8 cellular contexts compared by ENCODE assay signal in genomic region chr2:178761759-178762371, GRCh38. TPM values are rescaled to one million over a fixed set of nuclear protein-coding genes. Genes with fewer than 3 reads are reported as not detected.
A peak's percentile ranks its signal among the peaks of the same experiment; 100 is the strongest.
DNase-seq lines count a peak whose midpoint lies in the region; ATAC-seq and TF ChIP-seq lines count a peak whose summit lies in the region.

No MANE protein-coding gene starts in this region.

- H3K27ac ChIP-seq in hepatocyte = no peak overlapping the region

- no peak overlapping the region for H3K4me3 Mint-ChIP-seq in activated CD4-positive, alpha-beta memory T cell treated with anti-CD3 and anti-CD28 coated beads for 36 hours

- 6% methylated on average over 2 of the region's 2 CpGs for WGBS in hepatocyte (ENCODE audit: low lambda C conversion rate, missing lambda C conversion rate)

- no peak overlapping the region for H2AFZ ChIP-seq in hepatocyte

- H4K20me1 ChIP-seq in hepatocyte (ENCODE audit: insufficient read depth, poor library complexity, severe bottlenecking) = no peaks in the 10 kb centered on the region

- H3K79me2 ChIP-seq in hepatocyte = no peaks in the 10 kb centered on the region

- no peaks in the 10 kb centered on the region for H3K36me3 Mint-ChIP-seq in activated CD4-positive, alpha-beta memory T cell treated with anti-CD3 and anti-CD28 coated beads for 36 hours

- H3K27me3 Mint-ChIP-seq in activated CD4-positive, alpha-beta memory T cell treated with anti-CD3 and anti-CD28 coated beads for 36 hours = no peaks in the 10 kb centered on the region

- H3K27me3 ChIP-seq in hepatocyte = no peaks in the 10 kb centered on the region

- intact Hi-C loops in activated CD4-positive, alpha-beta memory T cell treated with anti-CD3 and anti-CD28 coated beads for 36 hours (cut with micrococcal nuclease) = loop anchor here (1.0 to 10.0 kb wide), 5 partner anchors 152 to 989 kb away; partner anchors contain the start of gene FKBP7

- no peaks in the 10 kb centered on the region for H3K9me3 ChIP-seq in hepatocyte (ENCODE audit: low read depth)

- ATAC-seq in HG02763 (IDR thresholded peaks at IDR 0.05; ENCODE audit: unreplicated experiment) (peak; percentile 69), HG03521 (IDR thresholded peaks at IDR 0.05; ENCODE audit: unreplicated experiment) (no peak)

- H3K4me1 Mint-ChIP-seq in activated CD4-positive, alpha-beta memory T cell treated with anti-CD3 and anti-CD28 coated beads for 36 hours (ENCODE audit: low read depth) = no peaks in the 10 kb centered on the region

- H3K27ac Mint-ChIP-seq in activated CD4-positive, alpha-beta memory T cell treated with anti-CD3 and anti-CD28 coated beads for 36 hours = no peak overlapping the region

- H3K9me3 Mint-ChIP-seq in activated CD4-positive, alpha-beta memory T cell treated with anti-CD3 and anti-CD28 coated beads for 36 hours = no peaks in the 10 kb centered on the region

- DNase-seq in AG09309 (ENCODE audit: low read depth) = peak; percentile 8
- peak; percentile 25 for DNase-seq in GM10248 (ENCODE audit: extremely low spot score)
- peak; percentile 40 for DNase-seq in NCI-H2029 (lab: John Stamatoyannopoulos, UW)
- peak; percentile 9 for DNase-seq in activated CD4-positive, alpha-beta memory T cell treated with anti-CD3 and anti-CD28 coated beads for 36 hours
- DNase-seq in hepatocyte (ENCODE audit: low spot score) = peak; percentile 77
- DNase-seq in stimulated activated CD8-positive, alpha-beta memory T cell treated with anti-CD3 and anti-CD28 coated beads, Interleukin-12 subunit alpha, Interleukin-12 subunit beta, amount 100 ng/mL, for 1 hour (ENCODE audit: low read depth) = peak; percentile 3

- no peaks in the 10 kb centered on the region for H3K9me2 ChIP-seq in hepatocyte (replicated peaks; ENCODE audit: insufficient read depth)

- TF ChIP-seq CTCF in AG09309 (IDR thresholded peaks at IDR 0.05; ENCODE audit: control insufficient read depth, insufficient read depth, low read depth, low read length, missing control alignments) (peak; percentile 71), GM10248 (IDR thresholded peaks at IDR 0.05; ENCODE audit: control extremely low read depth, extremely low read depth, low read depth, missing control alignments) (peak; percentile 55), hepatocyte (IDR thresholded peaks at IDR 0.05; ENCODE audit: poor library complexity) (peak; percentile 80)

- CTCF ChIA-PET in GM10248 (lab: Yijun Ruan, JAX) = interaction anchor here (0.6 to 2.4 kb wide), 33 partner anchors 8 to 987 kb away, joined by 3 to 15 read pairs (median 4); no protein-coding TSS in a partner anchor
- CTCF ChIA-PET in activated CD4-positive, alpha-beta memory T cell treated with anti-CD3 and anti-CD28 coated beads for 36 hours (lab: Charles Lee) = interaction anchor here (0.5 to 3.1 kb wide), 18 partner anchors 9 to 681 kb away, joined by 3 to 10 read pairs (median 4); no protein-coding TSS in a partner anchor

- no peaks in the 10 kb centered on the region for H3K4me1 ChIP-seq in hepatocyte (ENCODE audit: insufficient read depth)

- H3K36me3 ChIP-seq in hepatocyte (replicated peaks; ENCODE audit: insufficient read depth, low read depth) = no peaks in the 10 kb centered on the region

- H3K4me3 ChIP-seq in AG09309 (ENCODE audit: control insufficient read depth, low read depth, low read length) = no peak overlapping the region
- H3K4me3 ChIP-seq in hepatocyte = no peak overlapping the region

- H3K4me2 ChIP-seq in hepatocyte = no peak overlapping the region

- POLR2A ChIA-PET in GM10248 (lab: Yijun Ruan, JAX) = no interaction called here
- POLR2A ChIA-PET in activated CD4-positive, alpha-beta memory T cell treated with anti-CD3 and anti-CD28 coated beads for 36 hours (lab: Charles Lee) = no interaction called here

RNA-seq across cellular contexts. Expression of gene TTN, which starts 45.4 kb away (rescaled TPM):
- total RNA-seq in activated CD4-positive, alpha-beta memory T cell treated with anti-CD3 and anti-CD28 coated beads for 36 hours = 1 to 10 TPM in 1 of 2 experiments, under 1 TPM in 1; 0.73 to 1.2 TPM
- 6.4 and 10.1 TPM in 2 replicates for total RNA-seq in hepatocyte
- 5.4 and 6.1 TPM in 2 replicates for polyA plus RNA-seq in hepatocyte

Comparison
In these comparisons a context has a peak if more than half of its experiments do, and no peak if none do; other contexts are left out.
1. DNase-seq: peak in every context shown above with its lines; median percentile 77 in hepatocyte; 40 in NCI-H2029; 25 in GM10248; 9 in activated CD4-positive, alpha-beta memory T cell treated with anti-CD3 and anti-CD28 coated beads for 36 hours; 8 in AG09309; 3 in stimulated activated CD8-positive, alpha-beta memory T cell treated with anti-CD3 and anti-CD28 coated beads, Interleukin-12 subunit alpha, Interleukin-12 subunit beta, amount 100 ng/mL, for 1 hour.